Comparison of ENCODE assay signal across 8 cellular contexts in the genomic region with DNA sequence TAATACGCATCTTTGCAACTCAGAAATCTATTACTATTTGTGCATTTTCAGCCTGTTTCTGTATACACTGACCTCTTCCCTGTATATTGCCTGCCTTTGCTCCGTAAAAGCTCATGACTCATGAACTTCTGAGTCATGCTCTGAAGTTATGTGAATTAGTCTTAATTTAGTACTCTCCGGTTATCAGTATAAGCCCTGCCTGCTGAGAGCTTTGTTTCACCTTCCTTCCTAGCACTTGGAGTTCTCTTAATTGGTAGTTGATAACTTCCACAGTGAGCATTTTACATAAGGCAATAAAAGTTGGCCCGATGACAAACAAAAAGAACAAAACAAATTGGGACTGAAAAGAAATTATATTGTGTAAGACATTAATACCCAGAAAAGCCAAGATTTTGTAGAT.
A peak's percentile ranks its signal among the peaks of the same experiment; 100 is the strongest.
DNase-seq lines count a peak whose midpoint lies in the region; ATAC-seq and TF ChIP-seq lines count a peak whose summit lies in the region.
"Had no signal": no experiment of that assay in that cellular context is flagged by ENCODE, and none has a peak within 500 bp of the region (broad histone marks: within the 10 kb centered on the region; RNA-seq: fewer than 3 reads in every experiment).

No MANE protein-coding gene starts in this region.

- 34 to 70% methylated on average over 3 to 4 of the region's 4 CpGs for WGBS in gastroesophageal sphincter (ENCODE audit: low coverage in 1 of 2), 2 donors
- 46% methylated on average over 4 of the region's 4 CpGs for WGBS in suprapubic skin

- DNase-seq in HPDE6-E6E7 (ENCODE audit: extremely low spot score): peak; percentile 31
- peak; percentile 32 for DNase-seq in SW480 (ENCODE audit: low spot score)
- no peak for DNase-seq in suprapubic skin (ENCODE audit: low spot score in 2 of 2)
- DNase-seq in amygdala (lab: John Stamatoyannopoulos, UW): no peak
- DNase-seq in midbrain (lab: John Stamatoyannopoulos, UW): no peak
- DNase-seq in activated T-cell treated with anti-CD3 and anti-CD28 coated beads, Interleukin-2, amount 50 U/mL, for 1 hour: no peak
- DNase-seq: NCI-H2081 had no signal

- H3K9me3 ChIP-seq in gastroesophageal sphincter (no peaks in the 10 kb centered on the region), suprapubic skin (no peaks in the 10 kb centered on the region)

- H3K27ac ChIP-seq in gastroesophageal sphincter (peak overlapping the region in 1 of 4 donors; percentile 37), suprapubic skin (peak overlapping the region; percentile 24)

- TF ChIP-seq CTCF in gastroesophageal sphincter (IDR thresholded peaks at IDR 0.05): no peak
- TF ChIP-seq CTCF in suprapubic skin (IDR thresholded peaks at IDR 0.05): no peak

- H3K36me3 ChIP-seq in gastroesophageal sphincter (no peaks in the 10 kb centered on the region), suprapubic skin (no peaks in the 10 kb centered on the region)

- ATAC-seq in gastroesophageal sphincter: peak; percentile 59

- H3K27me3 ChIP-seq in gastroesophageal sphincter (no peaks in the 10 kb centered on the region), suprapubic skin (no peaks in the 10 kb centered on the region)

- TF ChIP-seq POLR2A in gastroesophageal sphincter (IDR thresholded peaks at IDR 0.05) (no peak), suprapubic skin (IDR thresholded peaks at IDR 0.05) (no peak)

- no peak for TF ChIP-seq EP300 in gastroesophageal sphincter (IDR thresholded peaks at IDR 0.05)
- no peak for TF ChIP-seq EP300 in suprapubic skin (IDR thresholded peaks at IDR 0.05)

- H3K4me1 ChIP-seq in gastroesophageal sphincter (peaks cover 0 to 9% (median 3%) of the 10 kb centered on the region in 3 donors), suprapubic skin (peaks cover 4% of the 10 kb centered on the region)

- H3K4me3 ChIP-seq in gastroesophageal sphincter (no peak overlapping the region), suprapubic skin (no peak overlapping the region)

Comparison
In these comparisons a context has a peak if more than half of its experiments do, and no peak if none do; other contexts are left out.
1. DNase-seq: peak in HPDE6-E6E7 (single experiment) and SW480 (single experiment); none in suprapubic skin (0 of 2), amygdala (0 of 56), midbrain (single experiment) and activated T-cell treated with anti-CD3 and anti-CD28 coated beads, Interleukin-2, amount 50 U/mL, for 1 hour (single experiment).